In the genomic region with DNA sequence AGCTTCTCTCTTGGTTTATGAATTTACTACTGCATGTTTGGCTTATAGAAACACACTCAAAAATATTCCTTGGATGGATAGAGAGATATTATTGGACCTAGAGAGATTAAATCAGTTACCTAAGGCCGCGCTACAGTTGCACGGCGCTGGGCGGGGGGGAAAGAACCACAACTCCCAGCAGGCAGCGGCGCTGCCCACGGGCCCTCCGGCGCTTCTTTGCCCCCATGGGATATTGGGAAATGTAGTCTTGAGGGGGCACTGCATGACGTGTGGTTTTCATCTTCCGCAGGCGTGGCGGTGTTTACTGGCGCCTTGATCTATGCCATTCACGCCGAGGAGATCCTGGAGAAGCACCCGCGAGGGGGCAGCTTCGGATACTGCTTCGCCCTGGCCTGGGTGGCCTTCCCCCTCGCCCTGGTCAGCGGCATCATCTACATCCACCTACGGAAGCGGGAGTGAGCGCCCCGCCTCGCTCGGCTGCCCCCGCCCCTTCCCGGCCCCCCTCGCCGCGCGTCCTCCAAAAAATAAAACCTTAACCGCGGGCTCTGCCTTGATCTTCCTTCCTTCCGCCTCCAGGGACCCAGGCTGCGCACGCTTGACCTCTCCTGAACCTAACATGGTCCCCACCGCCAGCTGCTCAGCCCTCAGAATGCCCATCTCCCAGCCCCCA, we compare ENCODE assay signal across 9 cellular contexts. TPM values are rescaled to one million over a fixed set of nuclear protein-coding genes. Genes with fewer than 3 reads are reported as not detected.
DNase-seq lines count a peak whose midpoint lies in the region; ATAC-seq and TF ChIP-seq lines count a peak whose summit lies in the region.
"Had no signal": no experiment of that assay in that cellular context is flagged by ENCODE, and none has a peak within 500 bp of the region (broad histone marks: within the 10 kb centered on the region; RNA-seq: fewer than 3 reads in every experiment).

No MANE protein-coding gene starts in this region.

- peaks cover 0 to 8% (median 0%) of the 10 kb centered on the region in 7 donors for H3K9me3 Mint-ChIP-seq in CD14-positive monocyte

- H3K4me1 Mint-ChIP-seq in CD14-positive monocyte = peaks cover 77% of the 10 kb centered on the region

- ATAC-seq in GM21825 (IDR thresholded peaks at IDR 0.05; ENCODE audit: unreplicated experiment) = peak; percentile 27
- ATAC-seq in left lobe of liver = peak; percentile 82

- DNase-seq in CD14-positive monocyte (ENCODE audit: low spot score) = peak; percentile 68
- DNase-seq in NCI-H2081 (lab: John Stamatoyannopoulos, UW) = peak; percentile 80 to 93
- peak; percentile 71 for DNase-seq in activated CD4-positive, CD25-positive, alpha-beta regulatory T cell treated with anti-CD3 and anti-CD28 coated beads, Interleukin-2, amount 50 U/mL, for 72 hours
- DNase-seq in central memory CD4-positive, alpha-beta T cell = peak; percentile 88
- DNase-seq in left lobe of liver (ENCODE audit: low spot score) = peak; percentile 82
- DNase-seq in stimulated activated CD4-positive, alpha-beta T cell treated with anti-CD3 and anti-CD28 coated beads, Interleukin-4, amount 100 ng/mL, for 24 hours = peak; percentile 87
- DNase-seq in T1000 (lab: John Stamatoyannopoulos, UW) = no peak

- H3K36me3 Mint-ChIP-seq in CD14-positive monocyte = peaks cover 46 to 61% of the 10 kb centered on the region in 2 donors

- H3K4me3 Mint-ChIP-seq in CD14-positive monocyte = peak overlapping the region; percentile 74 to 85

- peak overlapping the region; percentile 66 to 95 (median 89) for H3K27ac Mint-ChIP-seq in CD14-positive monocyte

- TF ChIP-seq CTCF in CD14-positive monocyte (IDR thresholded peaks at IDR 0.05) = no peak

- intact Hi-C loops in CD14-positive monocyte (cut with micrococcal nuclease) = loop anchor here in 1 of 2 donors (5.0 kb wide), 1 partner anchor 63 kb away; no protein-coding TSS in a partner anchor

- peaks cover 0 to 3% (median 0%) of the 10 kb centered on the region in 3 donors for H3K27me3 Mint-ChIP-seq in CD14-positive monocyte (ENCODE audit: low read depth in 3 of 3)

RNA-seq across cellular contexts. Expression of a gene that starts 4.8 kb away (rescaled TPM):
- 1,000 to 10,000 TPM in 1 of 2 donors, 100 to 1,000 TPM in 1; 996 to 1,036 TPM for polyA plus RNA-seq in CD14-positive monocyte
- 6.7 TPM for total RNA-seq in left lobe of liver

RNA-seq across cellular contexts. Expression of a gene that starts 33.6 kb away (rescaled TPM):
- 1 to 10 TPM; 1.7 to 2.1 TPM for polyA plus RNA-seq in CD14-positive monocyte
- total RNA-seq in left lobe of liver = 19.0 TPM

RNA-seq across cellular contexts. Expression of a gene that starts 34.0 kb away (rescaled TPM):
- polyA plus RNA-seq in CD14-positive monocyte = not detected
- not detected for total RNA-seq in left lobe of liver
- total RNA-seq: Daoy had no signal
